In genomic region chr16:86517652-86518258, GRCh38 we compare ENCODE assay signal across 1 cellular context.
TF ChIP-seq lines count a peak whose summit lies in the region.

No MANE protein-coding gene starts in this region.

TF ChIP-seq in HEK293, 187 proteins besides CTCF, POLR2A, EP300 and RAD21 (continued from another document):
- no peak for TF ChIP-seq ZNF133 (tag by site-specific recombination; IDR thresholded peaks at IDR 0.05)
- TF ChIP-seq ZNF239 (tag by site-specific recombination; IDR thresholded peaks at IDR 0.05), result no peak
- TF ChIP-seq SCRT2 (tag by site-specific recombination; IDR thresholded peaks at IDR 0.05), result no peak
- TF ChIP-seq ZIC2 (tag by site-specific recombination; IDR thresholded peaks at IDR 0.05), result no peak
- TF ChIP-seq YY2 (tag by site-specific recombination; IDR thresholded peaks at IDR 0.05), result no peak
- TF ChIP-seq ZNF473 (tag by site-specific recombination; IDR thresholded peaks at IDR 0.05), result no peak
- no peak for TF ChIP-seq ZFP69B (tag by site-specific recombination; IDR thresholded peaks at IDR 0.05)
- peak; percentile 64 for TF ChIP-seq ZFHX2 (tag by site-specific recombination; conservative IDR thresholded peaks at IDR 0.05)
